ENCODE assay signal across 18 cellular contexts in genomic region chr16:77841275-77841640, GRCh38. TPM values are rescaled to one million over a fixed set of nuclear protein-coding genes. Genes with fewer than 3 reads are reported as not detected.
DNase-seq lines count a peak whose midpoint lies in the region; ATAC-seq, FAIRE-seq and TF ChIP-seq lines count a peak whose summit lies in the region.
"Had no signal": no experiment of that assay in that cellular context is flagged by ENCODE, and none has a peak within 500 bp of the region (broad histone marks: within the 10 kb centered on the region; RNA-seq: fewer than 3 reads in every experiment).

No MANE protein-coding gene starts in this region.

- H3K4me1 ChIP-seq in colonic mucosa = no peaks in the 10 kb centered on the region
- peaks cover 2% of the 10 kb centered on the region for H3K4me1 ChIP-seq in mucosa of descending colon (ENCODE audit: low read depth)
- H3K4me1 ChIP-seq in SK-N-SH (ENCODE audit: control insufficient read depth in 1 of 2, insufficient read depth in 2 of 2, low read depth in 1 of 2, low read length in 1 of 2) = peaks cover 0 to 4% of the 10 kb centered on the region in 2 experiments; a peak in 1 of 4 replicates

- H4K20me1 ChIP-seq in SK-N-SH (ENCODE audit: insufficient read depth) = no peaks in the 10 kb centered on the region

- TF ChIP-seq CTCF in colonic mucosa (IDR thresholded peaks at IDR 0.05) (no peak), mucosa of descending colon (IDR thresholded peaks at IDR 0.05) (no peak), SK-N-SH (IDR thresholded peaks at IDR 0.05) (no peak)

- no peak overlapping the region for H2AFZ ChIP-seq in SK-N-SH (ENCODE audit: low read depth)

- peak; percentile 87 for ATAC-seq in mucosa of descending colon
- ATAC-seq: GM12878 had no signal

- CTCF ChIA-PET in SK-N-SH (lab: Yijun Ruan, JAX) = interaction anchor here (1.1 to 1.6 kb wide), 2 partner anchors 62 to 139 kb away, joined by 3 read pairs; no protein-coding TSS in a partner anchor

- H3K27ac ChIP-seq in colonic mucosa (no peak overlapping the region), SK-N-SH (ENCODE audit: low read depth in 2 of 2, low read length in 1 of 2) (no peak overlapping the region)
- H3K27ac ChIP-seq: C4-2B had no signal

- intact Hi-C loops in colonic mucosa (cut with DNase I) (no loop called here), mucosa of descending colon (cut with DNase I, micrococcal nuclease) (no loop called here)

- no peak overlapping the region for H3K4me3 ChIP-seq in colonic mucosa
- no peak overlapping the region for H3K4me3 ChIP-seq in mucosa of descending colon
- no peak overlapping the region for H3K4me3 ChIP-seq in SK-N-SH (ENCODE audit: low read depth in 2 of 2, low read length in 1 of 2)
- H3K4me3 ChIP-seq: GM12878 had no signal

- no peaks in the 10 kb centered on the region for H3K27me3 ChIP-seq in colonic mucosa
- no peaks in the 10 kb centered on the region for H3K27me3 ChIP-seq in SK-N-SH (ENCODE audit: insufficient read depth)

- H3K9me2 ChIP-seq in SK-N-SH = no peaks in the 10 kb centered on the region

- POLR2A ChIA-PET in SK-N-SH (lab: Yijun Ruan, JAX) = no interaction called here

- WGBS in SK-N-SH (ENCODE audit: low lambda C conversion rate) = 77% methylated on average over 4 of the region's 4 CpGs

- H3K9ac ChIP-seq in colonic mucosa (ENCODE audit: low read depth in 2 of 2, low read length in 2 of 2) (no peak overlapping the region), SK-N-SH (no peak overlapping the region)

- FAIRE-seq in urothelium cell line (lab: Jason Lieb, UNC) = no peak
- FAIRE-seq: A204.1, H1 had no signal

- no peaks in the 10 kb centered on the region for H3F3A ChIP-seq in SK-N-SH (replicated peaks; ENCODE audit: insufficient read depth)

- H3K36me3 ChIP-seq in colonic mucosa (no peaks in the 10 kb centered on the region), mucosa of descending colon (ENCODE audit: low read depth) (no peaks in the 10 kb centered on the region), SK-N-SH (replicated peaks in 1 of 2; ENCODE audit: control insufficient read depth in 1 of 2, insufficient read depth in 2 of 2, low read length in 1 of 2) (no peaks in the 10 kb centered on the region)

- H3K4me2 ChIP-seq in SK-N-SH = no peak overlapping the region

- no peak for TF ChIP-seq EP300 in SK-N-SH (IDR thresholded peaks at IDR 0.05; ENCODE audit: borderline replicate concordance in 1 of 2, low read depth in 1 of 2, low read length in 1 of 2)

- H3K9me3 ChIP-seq in colonic mucosa (no peaks in the 10 kb centered on the region), mucosa of descending colon (no peaks in the 10 kb centered on the region), SK-N-SH (no peaks in the 10 kb centered on the region)

- 0 out of 2 replicates have a peak, but pooled peaks cover 3% of the 10 kb centered on the region for H3K79me2 ChIP-seq in SK-N-SH (ENCODE audit: insufficient read depth)

- DNase-seq in HCEC 1CT (peak; percentile 14), colonic mucosa (peak; percentile 50), mucosa of descending colon (peak in 2 of 3 donors; percentile 36 to 63), urothelium cell line (ENCODE audit: low spot score) (peak; percentile 22), NCI-H1930 (lab: John Stamatoyannopoulos, UW) (no peak), SK-N-SH (no peak), occipital lobe (lab: John Stamatoyannopoulos, UW) (no peak)
- DNase-seq: ACHN; AML-193; CD4-positive, alpha-beta T cell; DMS79 treated with DMSO at 0.1 percent for 48 hours; H9 had no signal

- no peak for TF ChIP-seq RAD21 in SK-N-SH (IDR thresholded peaks at IDR 0.05; ENCODE audit: low read length)

TF ChIP-seq in SK-N-SH, 30 proteins besides CTCF, POLR2A, EP300 and RAD21:
- TF ChIP-seq YY1 (IDR thresholded peaks at IDR 0.05; ENCODE audit: low read depth) (no peak), NFIC (IDR thresholded peaks at IDR 0.05; ENCODE audit: borderline replicate concordance) (no peak), FOXJ3 (CRISPR knock-in tag; IDR thresholded peaks at IDR 0.05) (no peak), GABPA (IDR thresholded peaks at IDR 0.05; ENCODE audit: low read depth) (no peak), RCOR1 (IDR thresholded peaks at IDR 0.05; ENCODE audit: low read length) (no peak), POLR2AphosphoS5 (IDR thresholded peaks at IDR 0.05; ENCODE audit: low read depth, low read length) (no peak), SMC3 (IDR thresholded peaks at IDR 0.05; ENCODE audit: low read depth, low read length) (no peak), TEAD4 (IDR thresholded peaks at IDR 0.05; ENCODE audit: borderline replicate concordance, insufficient read depth) (no peak), EZH2phosphoT487 (IDR thresholded peaks at IDR 0.05; ENCODE audit: borderline replicate concordance, low read depth) (no peak), SIN3A (IDR thresholded peaks at IDR 0.05; ENCODE audit: borderline replicate concordance, low read depth, low read length) (no peak), MAX (IDR thresholded peaks at IDR 0.05; ENCODE audit: low read depth) (no peak), IRF3 (IDR thresholded peaks at IDR 0.05; ENCODE audit: low read depth, low read length) (no peak), FOSL2 (IDR thresholded peaks at IDR 0.05; ENCODE audit: borderline replicate concordance, low read depth) (no peak)
- TF ChIP-seq, protein P1, sequence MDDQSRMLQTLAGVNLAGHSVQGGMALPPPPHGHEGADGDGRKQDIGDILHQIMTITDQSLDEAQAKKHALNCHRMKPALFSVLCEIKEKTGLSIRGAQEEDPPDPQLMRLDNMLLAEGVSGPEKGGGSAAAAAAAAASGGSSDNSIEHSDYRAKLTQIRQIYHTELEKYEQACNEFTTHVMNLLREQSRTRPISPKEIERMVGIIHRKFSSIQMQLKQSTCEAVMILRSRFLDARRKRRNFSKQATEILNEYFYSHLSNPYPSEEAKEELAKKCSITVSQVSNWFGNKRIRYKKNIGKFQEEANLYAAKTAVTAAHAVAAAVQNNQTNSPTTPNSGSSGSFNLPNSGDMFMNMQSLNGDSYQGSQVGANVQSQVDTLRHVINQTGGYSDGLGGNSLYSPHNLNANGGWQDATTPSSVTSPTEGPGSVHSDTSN (IDR thresholded peaks at IDR 0.05) = no peak
TF ChIP-seq in SK-N-SH: peak in this region for 0.

RNA-seq across cellular contexts. Expression of gene VAT1L, which starts 52.9 kb away (rescaled TPM):
- total RNA-seq in colonic mucosa = 1 to 10 TPM; 1.4 to 3.3 TPM
- 1 to 10 TPM in 1 of 3 donors, under 1 TPM in 2; 0.84 to 8.7 (median 0.84) TPM for total RNA-seq in mucosa of descending colon
- 52.5 and 62.2 TPM in 2 replicates for polyA plus RNA-seq in SK-N-SH (2012; rRNA removed)
- polyA plus RNA-seq in SK-N-SH (2012; cell fraction: cytosol; rRNA removed) = 58.9 and 65.7 TPM in 2 replicates
- polyA plus RNA-seq in SK-N-SH (2012; cell fraction: nucleus; rRNA removed) = 20.8 and 29.9 TPM in 2 replicates
- total RNA-seq in occipital lobe = 13.4 TPM
- total RNA-seq: CD4-positive, alpha-beta T cell; G401; HepG2 had no signal
- polyA plus RNA-seq: HepG2 had no signal

Comparison
In these comparisons a context has a peak if more than half of its experiments do, and no peak if none do; other contexts are left out.
1. DNase-seq: peak in HCEC 1CT (single experiment), colonic mucosa (single experiment), mucosa of descending colon (2 of 3) and urothelium cell line (single experiment); none in NCI-H1930 (0 of 2), SK-N-SH (single experiment) and occipital lobe (single experiment).